34 cellular contexts compared by ENCODE assay signal in genomic region chr15:99594916-99595315, GRCh38.
"Had no signal": no experiment of that assay in that cellular context is flagged by ENCODE, and none has a peak within 500 bp of the region (broad histone marks: within the 10 kb centered on the region; RNA-seq: fewer than 3 reads in every experiment).

No MANE protein-coding gene starts in this region.

- H3K4me3 ChIP-seq: ovary, psoas muscle, right lobe of liver, sigmoid colon, skin epidermis, smooth muscle cell, spleen, suprapubic skin, testis, tibial artery, transverse colon, upper lobe of right lung, uterus had no signal

- H3K9me3 ChIP-seq: neutrophil, ovary, psoas muscle, right lobe of liver, sigmoid colon, suprapubic skin, testis, tibial artery, transverse colon, upper lobe of right lung, uterus had no signal

- DNase-seq: naive thymus-derived CD8-positive, alpha-beta T cell; nephron progenitor cell; occipital lobe; ovary; posterior cingulate gyrus; psoas muscle; right cardiac atrium; right lobe of liver; sigmoid colon; spleen; stimulated activated CD4-positive, alpha-beta T cell treated with anti-CD3 and anti-CD28 coated beads, Interleukin-12 subunit alpha, Interleukin-12 subunit beta, amount 100 ng/mL, for 4 hours; stimulated activated CD4-positive, alpha-beta T cell treated with anti-CD3 and anti-CD28 coated beads, Interleukin-1b, Interleukin-23, amount 100 ng/mL, for 48 hours; stimulated activated CD4-positive, alpha-beta T cell treated with anti-CD3 and anti-CD28 coated beads, Interleukin-4, amount 100 ng/mL, for 1 hour; stimulated activated CD4-positive, alpha-beta T cell treated with anti-CD3 and anti-CD28 coated beads, Interleukin-4, amount 100 ng/mL, for 4 hours; stimulated activated CD8-positive, alpha-beta memory T cell treated with anti-CD3 and anti-CD28 coated beads, Interleukin-4, amount 100 ng/mL, for 48 hours; stimulated activated naive CD4-positive, alpha-beta T cell; stimulated activated naive CD8-positive, alpha-beta T cell treated with anti-CD3 and anti-CD28 coated beads, Interleukin-15, amount 100 ng/mL, for 72 hours; stimulated activated naive CD8-positive, alpha-beta T cell treated with anti-CD3 and anti-CD28 coated beads, Interleukin-15, Interleukin-2, amounts not matched to agents 100 U/mL and 50 U/mL, for 24 hours; substantia nigra; testis; tibial artery; transverse colon; upper lobe of right lung; uterus had no signal

- H3K9ac ChIP-seq: parathyroid adenoma had no signal

- H3K27me3 Mint-ChIP-seq: naive thymus-derived CD8-positive, alpha-beta T cell; natural killer cell treated with Interleukin-12 subunit alpha and Interleukin-12 subunit beta and Interleukin-15 and Interleukin-18, amount 100 ng/mL, for 72 hours; progenitor cell of endocrine pancreas; stimulated activated memory B cell treated with anti-CD40 and anti-IgM and Interleukin-4, amounts not matched to agents 10 μg/mL and 1 μg/mL and 100 μg/mL, for 72 hours; stimulated activated naive CD8-positive, alpha-beta T cell treated with anti-CD3 and anti-CD28 coated beads, Interleukin-15, amount 100 ng/mL, for 72 hours; type B pancreatic cell had no signal

- H3K36me3 ChIP-seq: neutrophil, ovary, transverse colon, upper lobe of right lung, uterus had no signal

- ATAC-seq: naive thymus-derived CD8-positive, alpha-beta T cell; natural killer cell treated with Interleukin-12 subunit alpha and Interleukin-12 subunit beta and Interleukin-15 and Interleukin-18, amount 100 ng/mL, for 72 hours; right lobe of liver; stimulated activated memory B cell treated with anti-CD40 and anti-IgM and Interleukin-4, amounts not matched to agents 10 μg/mL and 1 μg/mL and 100 μg/mL, for 72 hours; stimulated activated naive CD8-positive, alpha-beta T cell treated with anti-CD3 and anti-CD28 coated beads, Interleukin-15, amount 100 ng/mL, for 72 hours; stimulated activated naive CD8-positive, alpha-beta T cell treated with anti-CD3 and anti-CD28 coated beads, Interleukin-15, Interleukin-2, amounts not matched to agents 100 U/mL and 50 U/mL, for 24 hours; upper lobe of right lung had no signal

- H3K27me3 ChIP-seq: neutrophil, ovary, right lobe of liver, sigmoid colon, spleen, suprapubic skin, testis, tibial artery, transverse colon, upper lobe of right lung, uterus had no signal

- H3K4me1 ChIP-seq: testis, uterus had no signal

- H3K27ac ChIP-seq: neutrophil, ovary, parathyroid adenoma, psoas muscle, right lobe of liver, sigmoid colon, skin epidermis, spleen, suprapubic skin, testis, tibial artery, transverse colon, upper lobe of right lung, uterus had no signal

- H2AFZ ChIP-seq: parathyroid adenoma had no signal

- H3K4me3 Mint-ChIP-seq: natural killer cell treated with Interleukin-12 subunit alpha and Interleukin-12 subunit beta and Interleukin-15 and Interleukin-18, amount 100 ng/mL, for 72 hours; nephron progenitor cell; neural crest cell; stimulated activated memory B cell treated with anti-CD40 and anti-IgM and Interleukin-4, amounts not matched to agents 10 μg/mL and 1 μg/mL and 100 μg/mL, for 72 hours; stimulated activated naive CD8-positive, alpha-beta T cell treated with anti-CD3 and anti-CD28 coated beads, Interleukin-15, amount 100 ng/mL, for 72 hours; type B pancreatic cell had no signal

- H3K4me2 ChIP-seq: smooth muscle cell had no signal

- H3K27ac Mint-ChIP-seq: naive thymus-derived CD8-positive, alpha-beta T cell; natural killer cell treated with Interleukin-12 subunit alpha and Interleukin-12 subunit beta and Interleukin-15 and Interleukin-18, amount 100 ng/mL, for 72 hours; nephron progenitor cell; progenitor cell of endocrine pancreas; stimulated activated memory B cell treated with anti-CD40 and anti-IgM and Interleukin-4, amounts not matched to agents 10 μg/mL and 1 μg/mL and 100 μg/mL, for 72 hours; stimulated activated naive CD8-positive, alpha-beta T cell treated with anti-CD3 and anti-CD28 coated beads, Interleukin-15, amount 100 ng/mL, for 72 hours; type B pancreatic cell had no signal

- H3K4me1 Mint-ChIP-seq: nephron progenitor cell had no signal
